ENCODE assay signal across 8 cellular contexts in the genomic region with DNA sequence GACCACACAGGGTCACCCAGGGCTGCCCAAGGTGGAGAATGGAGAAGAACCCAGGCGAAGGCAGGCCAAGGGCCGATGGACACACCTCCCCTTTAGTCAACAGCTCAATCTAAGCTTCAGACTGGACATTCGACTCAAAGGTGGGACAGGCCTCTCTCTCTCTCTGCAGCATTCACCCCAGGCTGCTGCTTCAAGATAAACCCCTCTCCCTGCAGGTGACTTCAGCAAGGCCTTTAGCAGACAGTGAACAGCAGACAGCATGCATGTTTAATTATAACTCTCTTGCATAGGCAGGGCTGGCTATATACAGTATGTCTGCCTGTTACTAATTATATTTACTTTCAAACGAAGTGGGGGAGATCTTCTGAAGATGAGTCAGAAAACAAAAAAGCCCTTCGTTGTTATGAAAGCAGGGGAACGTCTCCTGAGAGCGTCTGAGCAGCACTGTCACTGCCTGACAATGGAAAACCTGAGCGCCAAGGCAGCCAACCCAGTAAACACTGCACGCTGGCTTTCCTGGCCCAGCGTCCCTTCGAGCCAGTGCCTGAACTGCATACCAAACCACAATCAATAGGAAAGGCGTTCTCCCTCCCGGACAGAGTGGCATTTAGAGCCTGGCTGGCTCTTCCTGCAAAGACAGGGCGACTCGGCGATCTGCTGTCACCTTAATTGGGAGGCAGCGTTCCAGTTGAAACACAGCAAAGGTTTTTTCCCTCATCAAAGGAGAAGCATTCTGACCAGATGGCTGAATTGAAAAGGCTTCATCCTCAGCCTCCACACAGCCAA. TPM values are rescaled to one million over a fixed set of nuclear protein-coding genes. Genes with fewer than 3 reads are reported as not detected.
DNase-seq lines count a peak whose midpoint lies in the region; ATAC-seq and TF ChIP-seq lines count a peak whose summit lies in the region.

No MANE protein-coding gene starts in this region.

- H3K9ac ChIP-seq in parathyroid adenoma = no peak overlapping the region

- H3K27me3 Mint-ChIP-seq in activated T-cell treated with anti-CD3 and anti-CD28 coated beads, Interleukin-2, amount 50 U/mL, for 4 hours (ENCODE audit: low read depth) = no peaks in the 10 kb centered on the region

- no peaks in the 10 kb centered on the region for H3K36me3 Mint-ChIP-seq in activated T-cell treated with anti-CD3 and anti-CD28 coated beads, Interleukin-2, amount 50 U/mL, for 4 hours (ENCODE audit: insufficient read depth)

- peaks cover 8% of the 10 kb centered on the region for H3K4me1 ChIP-seq in parathyroid adenoma

- DNase-seq in stimulated activated naive CD4-positive, alpha-beta T cell treated with Interleukin-2 at 50 U/mL for 16 hours (lab: John Stamatoyannopoulos, UW) = peak; percentile 64
- no peak for DNase-seq in stimulated activated naive CD4-positive, alpha-beta T cell (lab: John Stamatoyannopoulos, UW)
- DNase-seq in NCI-H510A treated with DMSO at 0.1 percent for 48 hours (lab: John Stamatoyannopoulos, UW) = peak; percentile 64
- peak; percentile 54 for DNase-seq in activated T-cell treated with anti-CD3 and anti-CD28 coated beads, Interleukin-2, amount 50 U/mL, for 4 hours
- peak; percentile 77 to 85 for DNase-seq in foreskin fibroblast
- no peak for DNase-seq in activated gamma-delta T cell treated with Interleukin-2 at 50 U/mL for 16 hours

- no peaks in the 10 kb centered on the region for H3K79me2 ChIP-seq in parathyroid adenoma

- peak; percentile 33 for ATAC-seq in HG03045 (IDR thresholded peaks at IDR 0.05; ENCODE audit: unreplicated experiment)
- peak; percentile 79 to 80 for ATAC-seq in activated T-cell treated with anti-CD3 and anti-CD28 coated beads, Interleukin-2, amount 50 U/mL, for 4 hours

- H3K9me3 Mint-ChIP-seq in activated T-cell treated with anti-CD3 and anti-CD28 coated beads, Interleukin-2, amount 50 U/mL, for 4 hours = no peaks in the 10 kb centered on the region

- no peak overlapping the region for H2AFZ ChIP-seq in parathyroid adenoma

- H3K4me3 Mint-ChIP-seq in activated T-cell treated with anti-CD3 and anti-CD28 coated beads, Interleukin-2, amount 50 U/mL, for 4 hours = peak overlapping the region; percentile 71

- peak overlapping the region; percentile 21 for H3K4me2 ChIP-seq in parathyroid adenoma (ENCODE audit: low read length)

- no peaks in the 10 kb centered on the region for H3K9me3 ChIP-seq in parathyroid adenoma (ENCODE audit: control insufficient read depth, low read length)

- peak overlapping the region; percentile 85 for H3K27ac ChIP-seq in parathyroid adenoma

- TF ChIP-seq CTCF in foreskin fibroblast (IDR thresholded peaks at IDR 0.05; ENCODE audit: low read depth, low read length) (no peak), parathyroid adenoma (IDR thresholded peaks at IDR 0.05) (no peak)

- H3K27me3 ChIP-seq in parathyroid adenoma (ENCODE audit: control insufficient read depth, insufficient read depth, low read length) = no peaks in the 10 kb centered on the region

- peaks cover 26% of the 10 kb centered on the region for H3K4me1 Mint-ChIP-seq in activated T-cell treated with anti-CD3 and anti-CD28 coated beads, Interleukin-2, amount 50 U/mL, for 4 hours (ENCODE audit: low read depth)

- H3K36me3 ChIP-seq in parathyroid adenoma (ENCODE audit: control insufficient read depth, insufficient read depth, low read length) = no peaks in the 10 kb centered on the region

- H3K4me3 ChIP-seq in foreskin fibroblast (ENCODE audit: low read depth in 1 of 2, low read length in 2 of 2) (peak overlapping the region; percentile 23 to 36), parathyroid adenoma (ENCODE audit: low read depth, low read length) (peak overlapping the region; percentile 5)

RNA-seq across cellular contexts. Expression of a gene that starts 54.1 kb away (rescaled TPM):
- total RNA-seq in activated T-cell treated with anti-CD3 and anti-CD28 coated beads, Interleukin-2, amount 50 U/mL, for 4 hours = 100 to 1,000 TPM; 154 to 173 (median 172) TPM

Comparison
In these comparisons a context has a peak if more than half of its experiments do, and no peak if none do; other contexts are left out.
1. DNase-seq: peak in stimulated activated naive CD4-positive, alpha-beta T cell treated with Interleukin-2 at 50 U/mL for 16 hours (single experiment), NCI-H510A treated with DMSO at 0.1 percent for 48 hours (single experiment), activated T-cell treated with anti-CD3 and anti-CD28 coated beads, Interleukin-2, amount 50 U/mL, for 4 hours (single experiment) and foreskin fibroblast (2 of 2); none in stimulated activated naive CD4-positive, alpha-beta T cell (0 of 6) and activated gamma-delta T cell treated with Interleukin-2 at 50 U/mL for 16 hours (single experiment).